8 cellular contexts compared by ENCODE assay signal in the genomic region with DNA sequence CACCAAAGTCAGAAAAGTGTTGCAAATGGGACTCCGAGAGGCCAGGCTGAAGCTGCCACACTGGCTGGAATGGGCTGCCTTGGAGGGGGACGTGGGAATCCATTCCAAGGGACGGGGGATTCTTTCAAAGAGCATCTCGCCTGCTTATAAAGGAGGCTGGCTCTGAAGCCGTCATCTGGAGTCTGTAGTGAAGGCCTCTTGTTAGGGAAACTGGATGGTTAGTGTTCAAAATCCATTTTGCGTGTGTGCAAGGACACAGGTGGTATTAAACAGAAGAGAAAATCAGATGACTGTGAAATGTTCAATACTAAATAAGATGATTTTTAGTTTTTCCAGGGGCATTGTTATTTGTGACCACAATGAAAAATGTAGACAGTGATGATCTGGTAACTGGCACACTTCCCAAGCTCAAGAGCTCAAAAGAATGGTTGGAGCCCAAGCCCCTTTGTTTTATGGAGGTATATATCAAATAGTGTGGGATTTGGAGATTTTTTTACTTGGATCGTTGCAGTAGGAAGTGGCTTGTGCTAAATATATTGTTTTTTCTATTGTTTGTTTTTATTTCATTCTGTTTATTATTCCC. TPM values are rescaled to one million over a fixed set of nuclear protein-coding genes. Genes with fewer than 3 reads are reported as not detected.
DNase-seq lines count a peak whose midpoint lies in the region; ATAC-seq and TF ChIP-seq lines count a peak whose summit lies in the region.

No MANE protein-coding gene starts in this region.

- H3K4me2 ChIP-seq in SU-DHL-6 (ENCODE audit: low read depth, low read length, poor library complexity, severe bottlenecking): peak overlapping the region; percentile 82

- H3K79me2 ChIP-seq in SU-DHL-6 (ENCODE audit: insufficient read depth, low read length): peaks cover 9% of the 10 kb centered on the region

- H3K9me3 ChIP-seq in cardiac muscle cell (ENCODE audit: low read depth) (no peaks in the 10 kb centered on the region), SU-DHL-6 (ENCODE audit: insufficient read depth, low read length) (no peaks in the 10 kb centered on the region)

- no peak for TF ChIP-seq CTCF in cardiac muscle cell (IDR thresholded peaks at IDR 0.05; ENCODE audit: low read depth, low read length)
- no peak for TF ChIP-seq CTCF in SU-DHL-6 (IDR thresholded peaks at IDR 0.05; ENCODE audit: insufficient read depth, low read length, poor library complexity, severe bottlenecking)
- TF ChIP-seq CTCF in fibroblast of pulmonary artery (IDR thresholded peaks at IDR 0.05; ENCODE audit: low read length, missing control alignments): no peak

- H3K9ac ChIP-seq in SU-DHL-6 (ENCODE audit: low read length) (peak overlapping the region; percentile 81), rectal smooth muscle tissue (ENCODE audit: low read length) (peak overlapping the region; percentile 63)

- H3K4me3 ChIP-seq in cardiac muscle cell (peak overlapping the region; percentile 59), SU-DHL-6 (ENCODE audit: insufficient read depth, low read length, poor library complexity, severe bottlenecking) (peak overlapping the region; percentile 71), fibroblast of pulmonary artery (replicated peaks; ENCODE audit: low read depth, low read length) (peak overlapping the region; percentile 81), rectal smooth muscle tissue (ENCODE audit: low read length) (peak overlapping the region; percentile 94)

- H3K27me3 ChIP-seq in cardiac muscle cell (no peaks in the 10 kb centered on the region), SU-DHL-6 (ENCODE audit: low read length) (no peaks in the 10 kb centered on the region), rectal smooth muscle tissue (ENCODE audit: control insufficient read depth, insufficient read depth, low read length) (no peaks in the 10 kb centered on the region)

- DNase-seq in cardiac muscle cell (ENCODE audit: low read depth in 1 of 2, low spot score in 1 of 2): peak in 1 of 2 donors; percentile 44
- no peak for DNase-seq in cardiac septum (ENCODE audit: low spot score)
- peak; percentile 50 for DNase-seq in fibroblast of pulmonary artery (ENCODE audit: low read depth)
- no peak for DNase-seq in nucleus accumbens (lab: John Stamatoyannopoulos, UW)
- DNase-seq in cerebellum (ENCODE audit: low spot score): no peak

- H3K36me3 ChIP-seq in cardiac muscle cell: no peaks in the 10 kb centered on the region
- H3K36me3 ChIP-seq in SU-DHL-6 (ENCODE audit: low read length): no peaks in the 10 kb centered on the region
- H3K36me3 ChIP-seq in rectal smooth muscle tissue (ENCODE audit: control insufficient read depth, insufficient read depth, low read length): no peaks in the 10 kb centered on the region

- no peaks in the 10 kb centered on the region for H4K20me1 ChIP-seq in SU-DHL-6 (ENCODE audit: low read depth, low read length)

- H3K4me1 ChIP-seq in cardiac muscle cell (ENCODE audit: low read depth) (peaks cover 10% of the 10 kb centered on the region), rectal smooth muscle tissue (ENCODE audit: control insufficient read depth, insufficient read depth, low read length) (peaks cover 9% of the 10 kb centered on the region)

- peaks cover 16% of the 10 kb centered on the region for H3F3A ChIP-seq in SU-DHL-6 (ENCODE audit: insufficient read depth)

- H3K27ac ChIP-seq in cardiac muscle cell: peak overlapping the region; percentile 91
- H3K27ac ChIP-seq in SU-DHL-6 (ENCODE audit: low read depth, low read length): peak overlapping the region; percentile 56
- H3K27ac ChIP-seq in rectal smooth muscle tissue (ENCODE audit: low read depth, low read length): peak overlapping the region; percentile 90

- intact Hi-C loops in cardiac septum (cut with DNase I): loop anchor here (5.0 kb wide), 1 partner anchor 182 kb away; a partner anchor contains a TSS

- H2AFZ ChIP-seq in SU-DHL-6 (ENCODE audit: low read depth, low read length, severe bottlenecking): peak overlapping the region; percentile 60

- ATAC-seq in HG03139 (IDR thresholded peaks at IDR 0.05; ENCODE audit: unreplicated experiment): peak; percentile 2

- H3K9me2 ChIP-seq in SU-DHL-6 (replicated peaks; ENCODE audit: insufficient read depth, low read length): no peaks in the 10 kb centered on the region

RNA-seq across cellular contexts. Expression of a gene that starts 0.8 kb away (rescaled TPM):
- total RNA-seq in cardiac muscle cell (16.3 TPM in 2 replicates), cardiac septum (30.5 TPM), cerebellum (40.6 TPM)
- polyA plus RNA-seq in cardiac muscle cell: 42.3 and 60.5 TPM in 2 replicates

RNA-seq across cellular contexts. Expression of a gene that starts 1.0 kb away (rescaled TPM):
- total RNA-seq in cardiac muscle cell (3.2 TPM in 1 of 2 replicates, not detected in the other), cardiac septum (1.0 TPM), cerebellum (1.00 TPM)
- polyA plus RNA-seq in cardiac muscle cell: 0.36 and 1.9 TPM in 2 replicates

RNA-seq across cellular contexts. Expression of a gene that starts 39.5 kb away (rescaled TPM):
- 25.4 and 55.5 TPM in 2 replicates for total RNA-seq in cardiac muscle cell
- polyA plus RNA-seq in cardiac muscle cell: 31.6 and 70.2 TPM in 2 replicates
- total RNA-seq in cardiac septum: 8.3 TPM
- 10.2 TPM for total RNA-seq in cerebellum

RNA-seq across cellular contexts. Expression of a gene that starts 48.0 kb away (rescaled TPM):
- total RNA-seq in cardiac muscle cell (88.5 and 133 TPM in 2 replicates), cardiac septum (53.1 TPM), cerebellum (60.0 TPM)
- polyA plus RNA-seq in cardiac muscle cell: 238 and 292 TPM in 2 replicates

RNA-seq across cellular contexts. Expression of a gene that starts 50.8 kb away (rescaled TPM):
- total RNA-seq in cardiac muscle cell (1.7 and 3.0 TPM in 2 replicates), cardiac septum (0.35 TPM), cerebellum (3.5 TPM)
- 0.61 and 0.82 TPM in 2 replicates for polyA plus RNA-seq in cardiac muscle cell
